In the genomic region with DNA sequence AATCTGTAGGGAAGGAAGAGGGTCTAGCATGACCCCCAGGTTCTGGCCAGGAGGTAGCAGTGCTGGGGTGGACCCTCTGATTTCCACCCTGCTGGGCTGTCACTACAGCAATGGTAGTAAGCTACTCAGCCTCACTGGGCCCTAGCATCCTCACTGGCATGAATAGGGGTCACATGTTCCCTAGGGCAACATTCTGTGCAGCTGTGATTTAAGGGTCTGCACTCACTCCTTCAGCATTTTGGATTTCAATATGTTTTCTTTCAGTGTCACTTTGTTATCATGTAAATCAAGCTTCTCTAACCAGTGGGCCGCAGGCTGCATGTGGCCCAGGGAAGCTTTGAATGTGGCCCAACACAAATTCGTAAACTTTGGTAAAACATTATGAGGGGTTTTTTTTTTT, we compare ENCODE assay signal across 17 cellular contexts. TPM values are rescaled to one million over a fixed set of nuclear protein-coding genes. Genes with fewer than 3 reads are reported as not detected.
DNase-seq lines count a peak whose midpoint lies in the region; ATAC-seq, FAIRE-seq and TF ChIP-seq lines count a peak whose summit lies in the region.
"Had no signal": no experiment of that assay in that cellular context is flagged by ENCODE, and none has a peak within 500 bp of the region (broad histone marks: within the 10 kb centered on the region; RNA-seq: fewer than 3 reads in every experiment).

No MANE protein-coding gene starts in this region.

- H3K18ac ChIP-seq in neuronal stem cell (ENCODE audit: low read length): peak overlapping the region; percentile 33

- H3K27ac ChIP-seq in PC-3 (ENCODE audit: low read length) (no peak overlapping the region), endodermal cell (ENCODE audit: low read depth, low read length) (no peak overlapping the region), neuronal stem cell (replicated peaks; ENCODE audit: low read length) (no peak overlapping the region), upper lobe of left lung (peak overlapping the region; percentile 35 to 79 (median 69))

- peaks cover 7% of the 10 kb centered on the region for H3K36me3 Mint-ChIP-seq in endodermal cell (ENCODE audit: low read depth)
- H3K36me3 Mint-ChIP-seq: activated naive CD8-positive, alpha-beta T cell treated with anti-CD3 and anti-CD28 coated beads for 36 hours; memory B cell; natural killer cell treated with Interleukin-12 subunit alpha and Interleukin-12 subunit beta and Interleukin-15 and Interleukin-18, amount 100 ng/mL, for 72 hours had no signal

- no peak overlapping the region for H3K4me3 ChIP-seq in PC-3 (ENCODE audit: low read length)
- no peak overlapping the region for H3K4me3 ChIP-seq in endodermal cell (ENCODE audit: low read length)
- no peak overlapping the region for H3K4me3 ChIP-seq in neuronal stem cell (ENCODE audit: low read length in 2 of 2)
- no peak overlapping the region for H3K4me3 ChIP-seq in upper lobe of left lung

- H3K4me1 Mint-ChIP-seq in endodermal cell: peaks cover 28% of the 10 kb centered on the region

- H3K9me2 ChIP-seq in PC-3 (replicated peaks; ENCODE audit: low read length): no peaks in the 10 kb centered on the region

- no peaks in the 10 kb centered on the region for H4K20me1 ChIP-seq in PC-3 (ENCODE audit: low read length)

- TF ChIP-seq CTCF in PC-3 (conservative IDR thresholded peaks at IDR 0.05; ENCODE audit: low read depth, low read length): no peak
- TF ChIP-seq CTCF in endodermal cell (conservative IDR thresholded peaks at IDR 0.05): no peak
- TF ChIP-seq CTCF in upper lobe of left lung (IDR thresholded peaks at IDR 0.05): no peak

- H3K9ac ChIP-seq in PC-3 (ENCODE audit: low read length) (no peak overlapping the region), endodermal cell (ENCODE audit: extremely low read depth, low read length, poor library complexity, severe bottlenecking) (no peak overlapping the region), neuronal stem cell (ENCODE audit: low read depth, low read length, poor library complexity) (no peak overlapping the region)

- peak overlapping the region; percentile 16 for H2BK5ac ChIP-seq in neuronal stem cell (ENCODE audit: low read length)

- H3F3A ChIP-seq in PC-3 (ENCODE audit: low read length, unreplicated experiment): no peaks in the 10 kb centered on the region

- no peaks in the 10 kb centered on the region for H3K9me3 ChIP-seq in PC-3 (ENCODE audit: low read length)
- no peaks in the 10 kb centered on the region for H3K9me3 ChIP-seq in endodermal cell (ENCODE audit: control insufficient read depth, low read length)
- no peaks in the 10 kb centered on the region for H3K9me3 ChIP-seq in neuronal stem cell (replicated peaks in 1 of 2; ENCODE audit: control insufficient read depth in 2 of 2, insufficient read depth in 1 of 2, low read depth in 1 of 2, low read length in 2 of 2)
- H3K9me3 ChIP-seq in upper lobe of left lung: no peaks in the 10 kb centered on the region
- H3K9me3 ChIP-seq: BE2C had no signal

- CTCF ChIA-PET in PC-3 (lab: Charles Lee): interaction anchor here (1.2 kb wide), 1 partner anchor 165 kb away, joined by 7 read pairs; no protein-coding TSS in a partner anchor

- H2BK120ac ChIP-seq in neuronal stem cell (ENCODE audit: low read depth, low read length): no peak overlapping the region

- peaks cover 7% of the 10 kb centered on the region for H3K79me1 ChIP-seq in neuronal stem cell (ENCODE audit: low read depth, low read length)

- BruUV-seq in PC-3 (replicated peaks; lab: Mats Ljungman, UMichigan): no TSS peak

- H3K9me3 Mint-ChIP-seq in endodermal cell: no peaks in the 10 kb centered on the region
- H3K9me3 Mint-ChIP-seq: activated naive CD8-positive, alpha-beta T cell treated with anti-CD3 and anti-CD28 coated beads for 36 hours; memory B cell; natural killer cell treated with Interleukin-12 subunit alpha and Interleukin-12 subunit beta and Interleukin-15 and Interleukin-18, amount 100 ng/mL, for 72 hours had no signal

- peaks cover 41% of the 10 kb centered on the region for H3K4me1 ChIP-seq in PC-3 (ENCODE audit: insufficient read depth, low read length)
- peaks cover 6% of the 10 kb centered on the region for H3K4me1 ChIP-seq in endodermal cell (ENCODE audit: control insufficient read depth, insufficient read depth, low read length)
- peaks cover 11 to 23% of the 10 kb centered on the region in 2 donors for H3K4me1 ChIP-seq in neuronal stem cell (ENCODE audit: control insufficient read depth in 2 of 2, insufficient read depth in 1 of 2, low read depth in 1 of 2, low read length in 2 of 2)
- peaks cover 34 to 46% (median 43%) of the 10 kb centered on the region in 4 donors for H3K4me1 ChIP-seq in upper lobe of left lung
- H3K4me1 ChIP-seq: BE2C had no signal

- H3K79me2 ChIP-seq in PC-3 (ENCODE audit: low read length): peaks cover 48% of the 10 kb centered on the region

- H3K23ac ChIP-seq in neuronal stem cell (ENCODE audit: low read depth, low read length, poor library complexity): no peak overlapping the region

- H3K4me2 ChIP-seq in PC-3 (ENCODE audit: low read length) (peak overlapping the region; percentile 15; the same call in 1 of the 2 replicates), neuronal stem cell (ENCODE audit: insufficient read depth, low read length, poor library complexity, severe bottlenecking) (no peak overlapping the region)

- TF ChIP-seq POLR2A in upper lobe of left lung (IDR thresholded peaks at IDR 0.05) (no peak), H54 (IDR thresholded peaks at IDR 0.05; ENCODE audit: low read depth, low read length) (no peak)

- no peak for TF ChIP-seq EP300 in upper lobe of left lung (IDR thresholded peaks at IDR 0.05)

- no peak for FAIRE-seq in H54 (lab: Jason Lieb, UNC)

- H3K4ac ChIP-seq in neuronal stem cell (ENCODE audit: low read length): no peak overlapping the region

- peaks cover 3% of the 10 kb centered on the region; the same call in 1 of the 2 replicates for H3K36me3 ChIP-seq in PC-3 (ENCODE audit: low read depth, low read length)
- H3K36me3 ChIP-seq in endodermal cell (ENCODE audit: control insufficient read depth, insufficient read depth, low read length): no peaks in the 10 kb centered on the region
- H3K36me3 ChIP-seq in neuronal stem cell (replicated peaks in 1 of 2; ENCODE audit: control insufficient read depth in 2 of 2, insufficient read depth in 2 of 2, low read length in 2 of 2): peaks cover 3 to 37% of the 10 kb centered on the region in 2 donors
- peaks cover 0 to 8% (median 3%) of the 10 kb centered on the region in 4 donors for H3K36me3 ChIP-seq in upper lobe of left lung
- H3K36me3 ChIP-seq: BE2C had no signal

- H3K14ac ChIP-seq in neuronal stem cell (ENCODE audit: low read length): peak overlapping the region; percentile 26

- ATAC-seq in PC-3: no peak
- ATAC-seq in upper lobe of left lung (ENCODE audit: low FRiP score in 2 of 2): no peak
- ATAC-seq in HG02798 (IDR thresholded peaks at IDR 0.05; ENCODE audit: poor library complexity, unreplicated experiment): no peak
- ATAC-seq: esophagus mucosa had no signal

- H2AK5ac ChIP-seq in neuronal stem cell (ENCODE audit: low read depth, low read length): peak overlapping the region; percentile 28

- intact Hi-C loops in PC-3 (cut with micrococcal nuclease): no loop called here

- no peak overlapping the region for H4K8ac ChIP-seq in neuronal stem cell (ENCODE audit: low read depth, low read length)

- no peak overlapping the region for H3K4me3 Mint-ChIP-seq in endodermal cell
- H3K4me3 Mint-ChIP-seq: activated CD8-positive, alpha-beta T cell treated with anti-CD3 and anti-CD28 coated beads, Interleukin-2, amount 10 ng/mL, durations not matched to agents 7 days and 5 days; activated naive CD8-positive, alpha-beta T cell treated with anti-CD3 and anti-CD28 coated beads for 36 hours; memory B cell; natural killer cell treated with Interleukin-12 subunit alpha and Interleukin-12 subunit beta and Interleukin-15 and Interleukin-18, amount 100 ng/mL, for 72 hours had no signal

- H2AFZ ChIP-seq in PC-3 (ENCODE audit: low read length) (no peak overlapping the region), neuronal stem cell (ENCODE audit: low read length) (no peak overlapping the region)

- no peak overlapping the region for H2BK12ac ChIP-seq in neuronal stem cell (ENCODE audit: low read length)

- DNase-seq in PC-3: no peak
- no peak for DNase-seq in endodermal cell
- no peak for DNase-seq in neuronal stem cell (ENCODE audit: low spot score)
- DNase-seq in upper lobe of left lung: no peak
- DNase-seq in H54 (ENCODE audit: insufficient read length, low spot score): no peak
- no peak for DNase-seq in stimulated activated CD4-positive, alpha-beta T cell treated with anti-CD3 and anti-CD28 coated beads, Interleukin-2, amount 100 ng/mL, for 48 hours
- DNase-seq: activated CD4-positive, CD25-positive, alpha-beta regulatory T cell; activated naive CD8-positive, alpha-beta T cell treated with anti-CD3 and anti-CD28 coated beads for 36 hours; activated T-cell treated with anti-CD3 and anti-CD28 coated beads, Interleukin-2, amount 50 U/mL, for 48 hours; BE2C; NCI-H1436; stimulated activated naive CD4-positive, alpha-beta T cell treated with Interleukin-2 at 50 U/mL for 16 hours had no signal

- H4K91ac ChIP-seq in neuronal stem cell (ENCODE audit: low read depth, low read length, poor library complexity): no peak overlapping the region

- no peaks in the 10 kb centered on the region for H3K27me3 Mint-ChIP-seq in endodermal cell (ENCODE audit: insufficient read depth)
- H3K27me3 Mint-ChIP-seq: activated naive CD8-positive, alpha-beta T cell treated with anti-CD3 and anti-CD28 coated beads for 36 hours; memory B cell; natural killer cell treated with Interleukin-12 subunit alpha and Interleukin-12 subunit beta and Interleukin-15 and Interleukin-18, amount 100 ng/mL, for 72 hours had no signal

- no peak overlapping the region for H2BK15ac ChIP-seq in neuronal stem cell (ENCODE audit: low read length)

- H3K27me3 ChIP-seq in PC-3 (ENCODE audit: low read length): no peaks in the 10 kb centered on the region
- no peaks in the 10 kb centered on the region for H3K27me3 ChIP-seq in endodermal cell (ENCODE audit: control insufficient read depth, insufficient read depth, low read length, poor library complexity, severe bottlenecking)
- H3K27me3 ChIP-seq in neuronal stem cell (ENCODE audit: control insufficient read depth in 3 of 3, insufficient read depth in 3 of 3, low read depth in 1 of 3, low read length in 3 of 3): no peaks in the 10 kb centered on the region
- H3K27me3 ChIP-seq in upper lobe of left lung: no peaks in the 10 kb centered on the region
- H3K27me3 ChIP-seq: BE2C had no signal

- 86 to 89% methylated on average over 2 of the region's 2 CpGs for WGBS in endodermal cell (ENCODE audit: insufficient coverage in 1 of 2, insufficient read length in 1 of 2), 2 experiments
- no CpG with 5 or more reads among the region's 2 CpGs for WGBS in neuronal stem cell (ENCODE audit: extremely low coverage in 2 of 2, insufficient read length in 2 of 2, insufficient replicate concordance in 1 of 2), 2 donors
- WGBS in upper lobe of left lung, 2 donors: 65 to 68% methylated on average over 2 of the region's 2 CpGs

- H3K27ac Mint-ChIP-seq in endodermal cell: peak overlapping the region; percentile 72
- H3K27ac Mint-ChIP-seq: activated naive CD8-positive, alpha-beta T cell treated with anti-CD3 and anti-CD28 coated beads for 36 hours; memory B cell had no signal

- POLR2A ChIA-PET in PC-3 (lab: Charles Lee; ENCODE audit: unreplicated experiment): interaction anchor here (0.6 kb wide), 1 partner anchor 58 kb away, joined by 5 read pairs; a partner anchor contains a TSS

RNA-seq across cellular contexts. Expression of a gene that starts 57.8 kb away (rescaled TPM):
- 43.0 and 52.6 TPM in 2 replicates for total RNA-seq in PC-3 (2014; rRNA removed)
- total RNA-seq in endodermal cell: 10 to 100 TPM; 19.4 to 24.8 TPM
- 21.3 TPM for polyA plus RNA-seq in endodermal cell (2013, experiment 1 of 2)
- polyA plus RNA-seq in endodermal cell (2013, experiment 2 of 2): 20.5 TPM
- polyA plus RNA-seq in neuronal stem cell (2013, experiment 1 of 2): 13.0 TPM
- 13.3 TPM for polyA plus RNA-seq in neuronal stem cell (2013, experiment 2 of 2)
- 10 to 100 TPM; 31.2 to 77.5 (median 49.2) TPM for total RNA-seq in upper lobe of left lung

Comparison
In these comparisons a context has a peak if more than half of its experiments do, and no peak if none do; other contexts are left out.
1. H3K27ac ChIP-seq: peak in upper lobe of left lung (4 of 4); none in PC-3 (single experiment), endodermal cell (single experiment) and neuronal stem cell (single experiment).